ENCODE assay signal across 18 cellular contexts in the genomic region with DNA sequence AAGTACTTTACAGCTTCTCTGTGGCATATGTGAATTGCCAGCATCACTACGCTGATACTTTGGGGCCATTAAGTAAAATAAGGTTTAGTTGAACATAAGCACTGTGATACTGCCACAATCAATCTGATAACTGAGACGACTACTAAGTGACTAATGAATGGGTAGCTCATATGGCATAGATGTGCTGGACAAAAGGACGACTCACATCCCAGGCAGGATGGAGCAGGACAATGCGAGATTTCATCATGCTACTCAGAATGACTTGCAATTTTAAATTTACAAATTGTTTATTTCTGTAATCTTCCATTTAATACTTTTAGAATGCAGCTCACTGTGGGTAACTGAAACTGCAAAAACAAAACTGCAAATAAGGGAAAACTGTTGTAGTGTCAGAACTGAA. TPM values are rescaled to one million over a fixed set of nuclear protein-coding genes. Genes with fewer than 3 reads are reported as not detected.
DNase-seq lines count a peak whose midpoint lies in the region; ATAC-seq and TF ChIP-seq lines count a peak whose summit lies in the region.
"Had no signal": no experiment of that assay in that cellular context is flagged by ENCODE, and none has a peak within 500 bp of the region (broad histone marks: within the 10 kb centered on the region; RNA-seq: fewer than 3 reads in every experiment).

No MANE protein-coding gene starts in this region.

- peaks cover 5% of the 10 kb centered on the region; the same call in 2 of the 3 replicates for H3K4me1 Mint-ChIP-seq in GM23338
- no peaks in the 10 kb centered on the region for H3K4me1 Mint-ChIP-seq in activated T-helper 2 cell treated with anti-CD3 and anti-CD28 coated beads, Interferon-gamma antibody, Interleukin-2, Interleukin-4, amounts not matched to agents 10 μg/mL and 5 μg/mL and 100 μg/mL, durations not matched to agents 14 hours and 24 hours and 36 hours (ENCODE audit: low read depth)
- H3K4me1 Mint-ChIP-seq: endodermal cell had no signal

- no peaks in the 10 kb centered on the region for H4K20me1 ChIP-seq in GM23338 (replicated peaks; ENCODE audit: insufficient read depth)

- H3K9me3 Mint-ChIP-seq in GM23338, result peaks cover 7% of the 10 kb centered on the region; the same call in 1 of the 3 replicates
- no peaks in the 10 kb centered on the region for H3K9me3 Mint-ChIP-seq in activated T-helper 2 cell treated with anti-CD3 and anti-CD28 coated beads, Interferon-gamma antibody, Interleukin-2, Interleukin-4, amounts not matched to agents 10 μg/mL and 5 μg/mL and 100 μg/mL, durations not matched to agents 14 hours and 24 hours and 36 hours
- H3K9me3 Mint-ChIP-seq: T-helper 1 cell treated with Interleukin-12 subunit alpha and Interleukin-12 subunit beta and Interleukin-4 antibody, amounts not matched to agents 30 μg/mL and 1 μg/mL, for 36 hours had no signal

- H2AFZ ChIP-seq in GM23338, result no peak overlapping the region

- H3K27me3 ChIP-seq in GM23338 (ENCODE audit: insufficient read depth) (no peaks in the 10 kb centered on the region), adipocyte (replicated peaks; ENCODE audit: control insufficient read depth, insufficient read depth, low read length) (no peaks in the 10 kb centered on the region)
- H3K27me3 ChIP-seq: ascending aorta had no signal

- H3K79me2 ChIP-seq in GM23338 (replicated peaks; ENCODE audit: insufficient read depth), result no peaks in the 10 kb centered on the region

- H3K9me2 ChIP-seq in GM23338 (ENCODE audit: insufficient read depth), result peaks cover 3% of the 10 kb centered on the region; the same call in 1 of the 2 replicates

- H3K4me1 ChIP-seq in GM23338 (ENCODE audit: insufficient read depth), result no peaks in the 10 kb centered on the region; the same call in 1 of the 2 replicates
- H3K4me1 ChIP-seq in adipocyte (ENCODE audit: control insufficient read depth, insufficient read depth, low read length), result peaks cover 11% of the 10 kb centered on the region
- H3K4me1 ChIP-seq: ascending aorta had no signal

- DNase-seq in A172 (ENCODE audit: low spot score), result peak; percentile 54
- DNase-seq in GM23338 (ENCODE audit: low spot score), result no peak
- peak; percentile 75 for DNase-seq in adipocyte (ENCODE audit: low read depth)
- peak; percentile 58 for DNase-seq in fibroblast of villous mesenchyme (ENCODE audit: low read depth)
- no peak for DNase-seq in activated T-helper 2 cell treated with anti-CD3 and anti-CD28 coated beads, Interferon-gamma antibody, Interleukin-2, Interleukin-4, amounts not matched to agents 10 μg/mL and 5 μg/mL and 100 μg/mL, durations not matched to agents 14 hours and 24 hours and 36 hours (ENCODE audit: low spot score)
- DNase-seq in stimulated activated CD8-positive, alpha-beta memory T cell treated with anti-CD3 and anti-CD28 coated beads, Interleukin-4, amount 100 ng/mL, for 48 hours, result no peak
- DNase-seq: activated CD4-positive, alpha-beta T cell treated with anti-CD3 and anti-CD28 coated beads for 4 hours; activated T-cell treated with anti-CD3 and anti-CD28 coated beads, Interleukin-2, amount 50 U/mL, for 48 hours; AML-193; endodermal cell; MV-4-11; NCI-H446; trophoblast cell had no signal

- ATAC-seq in GM23338, result no peak
- no peak for ATAC-seq in GM19023 (IDR thresholded peaks at IDR 0.05; ENCODE audit: unreplicated experiment)
- no peak for ATAC-seq in HG03039 (IDR thresholded peaks at IDR 0.05; ENCODE audit: unreplicated experiment)

- intact Hi-C loops in activated T-helper 2 cell treated with anti-CD3 and anti-CD28 coated beads, Interferon-gamma antibody, Interleukin-2, Interleukin-4, amounts not matched to agents 10 μg/mL and 5 μg/mL and 100 μg/mL, durations not matched to agents 14 hours and 24 hours and 36 hours (cut with micrococcal nuclease), result no loop called here

- no peak overlapping the region for H3K4me3 Mint-ChIP-seq in GM23338
- H3K4me3 Mint-ChIP-seq in activated T-helper 2 cell treated with anti-CD3 and anti-CD28 coated beads, Interferon-gamma antibody, Interleukin-2, Interleukin-4, amounts not matched to agents 10 μg/mL and 5 μg/mL and 100 μg/mL, durations not matched to agents 14 hours and 24 hours and 36 hours (ENCODE audit: low read depth), result no peak overlapping the region
- H3K4me3 Mint-ChIP-seq: endodermal cell; mesothelial cell of epicardium; T-helper 1 cell treated with Interleukin-12 subunit alpha and Interleukin-12 subunit beta and Interleukin-4 antibody, amounts not matched to agents 30 μg/mL and 1 μg/mL, for 36 hours had no signal

- H3K36me3 ChIP-seq in GM23338 (ENCODE audit: insufficient read depth) (no peaks in the 10 kb centered on the region; the same call in 1 of the 2 replicates), adipocyte (ENCODE audit: control insufficient read depth, insufficient read depth, low read length, severe bottlenecking) (peaks cover 29% of the 10 kb centered on the region)
- H3K36me3 ChIP-seq: ascending aorta had no signal

- TF ChIP-seq CTCF in GM23338 (conservative IDR thresholded peaks at IDR 0.05; ENCODE audit: low read depth in 2 of 2) (no peak), fibroblast of villous mesenchyme (IDR thresholded peaks at IDR 0.05; ENCODE audit: insufficient read depth, low read depth, low read length) (no peak)

- peaks cover 26% of the 10 kb centered on the region; the same call in 2 of the 3 replicates for H3K36me3 Mint-ChIP-seq in GM23338 (ENCODE audit: low read depth)
- H3K36me3 Mint-ChIP-seq in activated T-helper 2 cell treated with anti-CD3 and anti-CD28 coated beads, Interferon-gamma antibody, Interleukin-2, Interleukin-4, amounts not matched to agents 10 μg/mL and 5 μg/mL and 100 μg/mL, durations not matched to agents 14 hours and 24 hours and 36 hours (ENCODE audit: low read depth), result no peaks in the 10 kb centered on the region

- peaks cover 3% of the 10 kb centered on the region for H3K9me3 ChIP-seq in adipocyte (ENCODE audit: control insufficient read depth, low read length)
- H3K9me3 ChIP-seq: ascending aorta had no signal

- H3K4me3 ChIP-seq in GM23338 (no peak overlapping the region), adipocyte (ENCODE audit: low read length) (no peak overlapping the region), fibroblast of villous mesenchyme (ENCODE audit: low read depth, low read length) (no peak overlapping the region)
- H3K4me3 ChIP-seq: ascending aorta had no signal

- H3K27ac ChIP-seq in GM23338 (ENCODE audit: low read depth), result no peak overlapping the region
- H3K27ac ChIP-seq: ascending aorta had no signal

- no peak overlapping the region for H3K4me2 ChIP-seq in GM23338

- peak overlapping the region; percentile 19; the same call in 1 of the 2 replicates for H3K27ac Mint-ChIP-seq in GM23338
- H3K27ac Mint-ChIP-seq in activated T-helper 2 cell treated with anti-CD3 and anti-CD28 coated beads, Interferon-gamma antibody, Interleukin-2, Interleukin-4, amounts not matched to agents 10 μg/mL and 5 μg/mL and 100 μg/mL, durations not matched to agents 14 hours and 24 hours and 36 hours, result no peak overlapping the region
- H3K27ac Mint-ChIP-seq: endodermal cell; mesothelial cell of epicardium; T-helper 1 cell treated with Interleukin-12 subunit alpha and Interleukin-12 subunit beta and Interleukin-4 antibody, amounts not matched to agents 30 μg/mL and 1 μg/mL, for 36 hours had no signal

- no peaks in the 10 kb centered on the region for H3F3A ChIP-seq in GM23338 (replicated peaks; ENCODE audit: low read depth)

- H3K9ac ChIP-seq in adipocyte (ENCODE audit: low read length), result peak overlapping the region; percentile 71

- H3K27me3 Mint-ChIP-seq in GM23338 (ENCODE audit: insufficient read depth, low read depth, poor library complexity), result peaks cover 2% of the 10 kb centered on the region
- H3K27me3 Mint-ChIP-seq in activated T-helper 2 cell treated with anti-CD3 and anti-CD28 coated beads, Interferon-gamma antibody, Interleukin-2, Interleukin-4, amounts not matched to agents 10 μg/mL and 5 μg/mL and 100 μg/mL, durations not matched to agents 14 hours and 24 hours and 36 hours (ENCODE audit: low read depth), result peaks cover 5% of the 10 kb centered on the region

RNA-seq across cellular contexts. Expression of gene CCDC122, which starts 13.6 kb away (rescaled TPM):
- 8.1 and 8.6 TPM in 2 replicates for total RNA-seq in A172 (2014; rRNA removed; shearing (Covaris generic))
- 7.4 and 7.5 TPM in 2 replicates for total RNA-seq in GM23338 (2014; rRNA removed; shearing (Covaris generic))
- 28.0 and 30.6 TPM in 2 replicates for polyA plus RNA-seq in GM23338 (2016; fragmentation: Nextera tagmentation; extraction: Ambion mirVana)
- 4.2 and 16.0 TPM in 2 replicates for total RNA-seq in fibroblast of villous mesenchyme
- total RNA-seq in activated T-helper 2 cell treated with anti-CD3 and anti-CD28 coated beads, Interferon-gamma antibody, Interleukin-2, Interleukin-4, amounts not matched to agents 10 μg/mL and 5 μg/mL and 100 μg/mL, durations not matched to agents 14 hours and 24 hours and 36 hours, result 0.11 and 0.34 TPM in 2 replicates

RNA-seq across cellular contexts. Expression of gene LACC1, which starts 13.8 kb away (rescaled TPM):
- total RNA-seq in A172 (2014; rRNA removed; shearing (Covaris generic)), result 3.1 and 7.9 TPM in 2 replicates
- 4.6 and 7.9 TPM in 2 replicates for total RNA-seq in GM23338 (2014; rRNA removed; shearing (Covaris generic))
- polyA plus RNA-seq in GM23338 (2016; fragmentation: Nextera tagmentation; extraction: Ambion mirVana), result 3.0 and 4.4 TPM in 2 replicates
- 7.7 and 9.1 TPM in 2 replicates for total RNA-seq in fibroblast of villous mesenchyme
- total RNA-seq in activated T-helper 2 cell treated with anti-CD3 and anti-CD28 coated beads, Interferon-gamma antibody, Interleukin-2, Interleukin-4, amounts not matched to agents 10 μg/mL and 5 μg/mL and 100 μg/mL, durations not matched to agents 14 hours and 24 hours and 36 hours, result 0.62 and 0.71 TPM in 2 replicates

Comparison
In these comparisons a context has a peak if more than half of its experiments do, and no peak if none do; other contexts are left out.
1. DNase-seq: peak in A172 (single experiment), adipocyte (single experiment) and fibroblast of villous mesenchyme (single experiment); none in GM23338 (single experiment), activated T-helper 2 cell treated with anti-CD3 and anti-CD28 coated beads, Interferon-gamma antibody, Interleukin-2, Interleukin-4, amounts not matched to agents 10 μg/mL and 5 μg/mL and 100 μg/mL, durations not matched to agents 14 hours and 24 hours and 36 hours (single experiment) and stimulated activated CD8-positive, alpha-beta memory T cell treated with anti-CD3 and anti-CD28 coated beads, Interleukin-4, amount 100 ng/mL, for 48 hours (single experiment).